Comparison of ENCODE assay signal across 9 cellular contexts in the genomic region with DNA sequence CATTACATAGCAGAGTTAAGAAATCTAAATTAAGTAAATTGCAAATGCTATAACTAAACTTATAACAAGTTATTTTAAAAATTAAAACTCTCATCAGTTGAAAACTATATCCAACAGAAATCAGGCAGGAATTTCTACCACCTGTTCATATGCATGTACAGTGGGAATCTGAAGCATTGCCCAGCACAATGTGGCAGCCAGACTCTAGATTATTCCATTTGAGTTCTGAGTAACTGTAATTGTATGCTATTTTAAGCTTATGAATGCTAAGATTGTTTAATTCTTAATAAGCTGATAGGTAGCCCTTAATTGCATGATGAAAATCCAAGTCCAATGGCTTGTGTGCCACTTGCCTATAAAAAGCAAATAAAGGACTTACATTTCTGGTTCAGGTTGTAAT.
"Had no signal": no experiment of that assay in that cellular context is flagged by ENCODE, and none has a peak within 500 bp of the region (broad histone marks: within the 10 kb centered on the region; RNA-seq: fewer than 3 reads in every experiment).

No MANE protein-coding gene starts in this region.

- H3K4me3 Mint-ChIP-seq: GM23338, H9, HFFc6 had no signal

- FAIRE-seq: H1, H54 had no signal

- DNase-seq: GM23248, GOT3, H7, H9, HCEC 1CT, HFFc6 had no signal

- H3K27ac Mint-ChIP-seq: GM23338, HFFc6 had no signal
